In genomic region chr2:182050333-182050855, GRCh38 we compare ENCODE assay signal across 21 cellular contexts.
DNase-seq lines count a peak whose midpoint lies in the region; ATAC-seq and TF ChIP-seq lines count a peak whose summit lies in the region.
"Had no signal": no experiment of that assay in that cellular context is flagged by ENCODE, and none has a peak within 500 bp of the region (broad histone marks: within the 10 kb centered on the region; RNA-seq: fewer than 3 reads in every experiment).

No MANE protein-coding gene starts in this region.

- H3K9me3 Mint-ChIP-seq in nephron progenitor cell: no peaks in the 10 kb centered on the region
- H3K9me3 Mint-ChIP-seq: CD8-positive, alpha-beta memory T cell had no signal

- H2AFZ ChIP-seq in PC-9: peak overlapping the region; percentile 5; the same call in 1 of the 2 replicates

- H3K27me3 ChIP-seq in PC-9 (ENCODE audit: insufficient read depth, low read depth) (no peaks in the 10 kb centered on the region), esophagus muscularis mucosa (no peaks in the 10 kb centered on the region)

- no peaks in the 10 kb centered on the region for H3F3A ChIP-seq in PC-9 (ENCODE audit: insufficient read depth, low read depth)

- H3K9me3 ChIP-seq in PC-9 (ENCODE audit: insufficient read depth, low read depth) (0 out of 2 replicates have a peak, but pooled peaks cover 3% of the 10 kb centered on the region), esophagus muscularis mucosa (no peaks in the 10 kb centered on the region), T-helper 17 cell (ENCODE audit: control insufficient read depth, low read length, poor library complexity, severe bottlenecking) (no peaks in the 10 kb centered on the region)
- H3K9me3 ChIP-seq: SK-N-SH had no signal

- no peak for TF ChIP-seq EP300 in esophagus muscularis mucosa (IDR thresholded peaks at IDR 0.05)

- WGBS in esophagus muscularis mucosa: 68% methylated on average over 2 of the region's 2 CpGs

- no peak for TF ChIP-seq CTCF in PC-9 (conservative IDR thresholded peaks at IDR 0.05)
- no peak for TF ChIP-seq CTCF in esophagus muscularis mucosa (IDR thresholded peaks at IDR 0.05)
- TF ChIP-seq CTCF in nephron progenitor cell (IDR thresholded peaks at IDR 0.05): no peak

- no TSS peak for BruUV-seq in PC-9 (replicated peaks; lab: Mats Ljungman, UMichigan)

- H3K36me3 ChIP-seq in PC-9 (ENCODE audit: low read depth) (no peaks in the 10 kb centered on the region), esophagus muscularis mucosa (no peaks in the 10 kb centered on the region)

- no peak overlapping the region for H3K4me3 Mint-ChIP-seq in nephron progenitor cell
- H3K4me3 Mint-ChIP-seq in T-helper 17 cell: no peak overlapping the region
- H3K4me3 Mint-ChIP-seq: CD8-positive, alpha-beta memory T cell; IgD-negative memory B cell had no signal

- no peak for ATAC-seq in T-helper 17 cell
- ATAC-seq: PC-3 had no signal

- CTCF ChIA-PET in PC-9 (lab: Charles Lee): no interaction called here

- no peaks in the 10 kb centered on the region for H4K20me1 ChIP-seq in PC-9 (ENCODE audit: insufficient read depth)

- H3K4me3 ChIP-seq in PC-9: no peak overlapping the region
- no peak overlapping the region for H3K4me3 ChIP-seq in esophagus muscularis mucosa

- no peak overlapping the region for H3K27ac ChIP-seq in PC-9
- H3K27ac ChIP-seq in esophagus muscularis mucosa (replicated peaks in 1 of 4): peak overlapping the region in 3 of 4 donors; percentile 5 to 28 (median 8)
- H3K27ac ChIP-seq: C4-2B had no signal

- peak; percentile 36 for DNase-seq in NCI-H2171 treated with DMSO at 0.1 percent for 48 hours (lab: John Stamatoyannopoulos, UW)
- DNase-seq in NCI-H2171 (lab: John Stamatoyannopoulos, UW): no peak
- DNase-seq in PC-9: no peak
- no peak for DNase-seq in esophagus muscularis mucosa (ENCODE audit: extremely low spot score)
- DNase-seq in nephron progenitor cell: no peak
- no peak for DNase-seq in NCI-H345 (lab: John Stamatoyannopoulos, UW)
- DNase-seq in T-helper 17 cell: no peak
- DNase-seq in NCI-H187 (lab: John Stamatoyannopoulos, UW): no peak
- DNase-seq: 8988T; CD8-positive, alpha-beta memory T cell; DMS53; NCI-H1417; NCI-H1694 treated with DMSO at 0.1 percent for 48 hours; NCI-H510A; NCI-H748 treated with DMSO at 0.1 percent for 48 hours; PC-3; RPMI8226; SHP77 treated with DMSO at 0.1 percent for 48 hours; SK-N-SH had no signal

- POLR2A ChIA-PET in PC-9 (lab: Charles Lee; ENCODE audit: unreplicated experiment): no interaction called here

- H3K4me2 ChIP-seq in PC-9: no peak overlapping the region
- H3K4me2 ChIP-seq: SK-N-SH had no signal

- peak overlapping the region; percentile 2 for H3K27ac Mint-ChIP-seq in nephron progenitor cell
- H3K27ac Mint-ChIP-seq in T-helper 17 cell: no peak overlapping the region
- H3K27ac Mint-ChIP-seq: CD8-positive, alpha-beta memory T cell; IgD-negative memory B cell had no signal

- TF ChIP-seq POLR2A in esophagus muscularis mucosa (IDR thresholded peaks at IDR 0.05; ENCODE audit: low read depth): no peak

- H3K9me2 ChIP-seq in PC-9 (ENCODE audit: insufficient read depth): no peaks in the 10 kb centered on the region
- H3K9me2 ChIP-seq: SK-N-SH had no signal

- no peaks in the 10 kb centered on the region for H3K79me2 ChIP-seq in PC-9 (ENCODE audit: low read depth)

- intact Hi-C loops in PC-9 (cut with micrococcal nuclease; ENCODE audit: unreplicated experiment): no loop called here
- intact Hi-C loops in esophagus muscularis mucosa (cut with DNase I): no loop called here

- H3K4me1 Mint-ChIP-seq in nephron progenitor cell: no peaks in the 10 kb centered on the region
- H3K4me1 Mint-ChIP-seq in T-helper 17 cell: no peaks in the 10 kb centered on the region
- H3K4me1 Mint-ChIP-seq: CD8-positive, alpha-beta memory T cell; IgD-negative memory B cell had no signal

- H3K27me3 Mint-ChIP-seq in nephron progenitor cell (ENCODE audit: low read depth, poor library complexity) (no peaks in the 10 kb centered on the region), T-helper 17 cell (peaks cover 7% of the 10 kb centered on the region)
- H3K27me3 Mint-ChIP-seq: IgD-negative memory B cell had no signal

- H3K4me1 ChIP-seq in PC-9 (replicated peaks; ENCODE audit: insufficient read depth): no peaks in the 10 kb centered on the region
- peaks cover 0 to 22% (median 18%) of the 10 kb centered on the region in 4 donors for H3K4me1 ChIP-seq in esophagus muscularis mucosa

- H3K36me3 Mint-ChIP-seq in nephron progenitor cell (ENCODE audit: low read depth) (no peaks in the 10 kb centered on the region), T-helper 17 cell (ENCODE audit: low read depth) (no peaks in the 10 kb centered on the region)
- H3K36me3 Mint-ChIP-seq: CD8-positive, alpha-beta memory T cell had no signal
